ENCODE assay signal across 7 cellular contexts in genomic region chr9:34611251-34611810, GRCh38. TPM values are rescaled to one million over a fixed set of nuclear protein-coding genes. Genes with fewer than 3 reads are reported as not detected.
DNase-seq lines count a peak whose midpoint lies in the region; ATAC-seq and TF ChIP-seq lines count a peak whose summit lies in the region.
"Had no signal": no experiment of that assay in that cellular context is flagged by ENCODE, and none has a peak within 500 bp of the region (broad histone marks: within the 10 kb centered on the region; RNA-seq: fewer than 3 reads in every experiment).

No MANE protein-coding gene starts in this region.

- ATAC-seq in HG02610 (IDR thresholded peaks at IDR 0.05; ENCODE audit: unreplicated experiment), result no peak

- peaks cover 3 to 29% of the 10 kb centered on the region in 2 donors for H3K36me3 Mint-ChIP-seq in CD4-positive, alpha-beta memory T cell

- no peaks in the 10 kb centered on the region for H3K9me3 ChIP-seq in CD4-positive, alpha-beta memory T cell (ENCODE audit: control insufficient read depth in 1 of 2, low read length in 2 of 2)
- H3K9me3 ChIP-seq in Loucy (ENCODE audit: insufficient read depth, low read depth, low read length), result no peaks in the 10 kb centered on the region
- H3K9me3 ChIP-seq in stomach smooth muscle (ENCODE audit: control insufficient read depth in 2 of 2, low read length in 2 of 2), result no peaks in the 10 kb centered on the region

- peaks cover 18% of the 10 kb centered on the region for H3K36me3 ChIP-seq in CD4-positive, alpha-beta memory T cell (ENCODE audit: insufficient read depth, low read length)
- H3K36me3 ChIP-seq in Loucy (ENCODE audit: insufficient read depth, low read length), result no peaks in the 10 kb centered on the region
- peaks cover 5 to 23% of the 10 kb centered on the region in 2 donors for H3K36me3 ChIP-seq in stomach smooth muscle (ENCODE audit: control insufficient read depth in 2 of 2, insufficient read depth in 2 of 2, low read length in 2 of 2)

- peaks cover 25% of the 10 kb centered on the region for H3K79me2 ChIP-seq in Loucy (ENCODE audit: insufficient read depth, low read length)

- POLR2A ChIA-PET in CD4-positive, alpha-beta memory T cell (lab: Charles Lee; ENCODE audit: partially characterized antibody), result interaction anchor here (0.9 to 4.4 kb wide), 6 partner anchors 9 to 229 kb away, joined by 3 to 106 read pairs (median 15); partner anchors contain the start of genes ARID3C, CCL27, DCTN3 and GALT

- peak overlapping the region; percentile 95 for H3K4me2 ChIP-seq in Loucy (ENCODE audit: low read depth, low read length, poor library complexity, severe bottlenecking)

- peaks cover 19% of the 10 kb centered on the region for H3K4me1 ChIP-seq in CD4-positive, alpha-beta memory T cell (ENCODE audit: insufficient read depth, low read length)
- H3K4me1 ChIP-seq in Loucy (ENCODE audit: insufficient read depth, low read length, poor library complexity, severe bottlenecking) (peaks cover 14% of the 10 kb centered on the region), stomach smooth muscle (ENCODE audit: control insufficient read depth, insufficient read depth, low read length) (peaks cover 26% of the 10 kb centered on the region)

- H2AFZ ChIP-seq in Loucy (ENCODE audit: low read length), result peak overlapping the region; percentile 87

- H3K9ac ChIP-seq in Loucy (ENCODE audit: low read depth, low read length, poor library complexity, severe bottlenecking), result peak overlapping the region; percentile 87
- peak overlapping the region; percentile 93 to 95 for H3K9ac ChIP-seq in stomach smooth muscle (ENCODE audit: low read length in 2 of 2)

- CTCF ChIA-PET in CD4-positive, alpha-beta memory T cell (lab: Charles Lee; ENCODE audit: partially characterized antibody), result interaction anchor here (0.8 to 8.4 kb wide), 8 partner anchors 9 to 91 kb away, joined by 3 to 235 read pairs (median 12); partner anchors contain the start of genes ARID3C, DCTN3 and SIGMAR1

- H3K27ac ChIP-seq in CD4-positive, alpha-beta memory T cell (ENCODE audit: low read depth, low read length), result peak overlapping the region; percentile 71
- peak overlapping the region; percentile 73 for H3K27ac ChIP-seq in stomach smooth muscle (ENCODE audit: low read length)

- no peaks in the 10 kb centered on the region for H3K9me2 ChIP-seq in Loucy (replicated peaks; ENCODE audit: low read depth, low read length)

- DNase-seq in CD4-positive, alpha-beta memory T cell, result no peak
- DNase-seq in fibroblast of pulmonary artery (ENCODE audit: low read depth) (no peak), retina (no peak)

- TF ChIP-seq CTCF in Loucy (conservative IDR thresholded peaks at IDR 0.05; ENCODE audit: low read length) (no peak), fibroblast of pulmonary artery (IDR thresholded peaks at IDR 0.05; ENCODE audit: low read length, missing control alignments) (no peak)

- H3K4me3 Mint-ChIP-seq in CD4-positive, alpha-beta memory T cell, result peak overlapping the region; percentile 87 to 99 (median 92)

- H3F3A ChIP-seq in Loucy (ENCODE audit: low read depth), result no peaks in the 10 kb centered on the region

- H3K27ac Mint-ChIP-seq in CD4-positive, alpha-beta memory T cell, result peak overlapping the region; percentile 83 to 97 (median 96)

- H3K9me3 Mint-ChIP-seq in CD4-positive, alpha-beta memory T cell, result no peaks in the 10 kb centered on the region

- H3K4me3 ChIP-seq in CD4-positive, alpha-beta memory T cell (ENCODE audit: low read length in 2 of 2), result peak overlapping the region; percentile 81 to 88
- H3K4me3 ChIP-seq in Loucy (ENCODE audit: low read length, poor library complexity, severe bottlenecking) (peak overlapping the region; percentile 84), fibroblast of pulmonary artery (replicated peaks; ENCODE audit: low read depth, low read length) (peak overlapping the region; percentile 88), stomach smooth muscle (ENCODE audit: low read length in 2 of 2) (peak overlapping the region; percentile 86 to 90)

- H3K27me3 Mint-ChIP-seq in CD4-positive, alpha-beta memory T cell, result no peaks in the 10 kb centered on the region

- intact Hi-C loops in CD4-positive, alpha-beta memory T cell (cut with micrococcal nuclease), result loop anchor here (5.0 kb wide), 2 partner anchors 36 to 794 kb away; partner anchors contain the start of genes GALT and UBE2R2

- no peaks in the 10 kb centered on the region for H4K20me1 ChIP-seq in Loucy (ENCODE audit: insufficient read depth, low read length, poor library complexity, severe bottlenecking)

- H3K27me3 ChIP-seq in CD4-positive, alpha-beta memory T cell (ENCODE audit: insufficient read depth, low read length), result no peaks in the 10 kb centered on the region
- H3K27me3 ChIP-seq in Loucy (ENCODE audit: insufficient read depth, low read length, poor library complexity, severe bottlenecking), result no peaks in the 10 kb centered on the region
- no peaks in the 10 kb centered on the region for H3K27me3 ChIP-seq in stomach smooth muscle (ENCODE audit: control insufficient read depth in 1 of 2, insufficient read depth in 2 of 2, low read length in 2 of 2)

- peaks cover 7 to 31% (median 24%) of the 10 kb centered on the region in 4 donors for H3K4me1 Mint-ChIP-seq in CD4-positive, alpha-beta memory T cell

RNA-seq across cellular contexts. Expression of gene RPP25L, which starts 0.6 kb away (rescaled TPM):
- total RNA-seq in CD4-positive, alpha-beta memory T cell, result 10 to 100 TPM; 28.5 to 28.9 TPM
- polyA plus RNA-seq in CD4-positive, alpha-beta memory T cell, result 10 to 100 TPM; 39.1 to 46.5 TPM

RNA-seq across cellular contexts. Expression of gene DCTN3, which starts 9.0 kb away (rescaled TPM):
- total RNA-seq in CD4-positive, alpha-beta memory T cell, result 10 to 100 TPM; 57.8 to 62.0 TPM
- polyA plus RNA-seq in CD4-positive, alpha-beta memory T cell, result 100 to 1,000 TPM; 112 to 144 TPM

RNA-seq across cellular contexts. Expression of gene ARID3C, which starts 17.5 kb away (rescaled TPM):
- not detected for total RNA-seq in CD4-positive, alpha-beta memory T cell
- not detected for polyA plus RNA-seq in CD4-positive, alpha-beta memory T cell
- total RNA-seq: HT1080 had no signal

RNA-seq across cellular contexts. Expression of gene CNTFR, which starts 21.8 kb away (rescaled TPM):
- total RNA-seq in CD4-positive, alpha-beta memory T cell, result not detected
- polyA plus RNA-seq in CD4-positive, alpha-beta memory T cell, result not detected
- total RNA-seq: HT1080 had no signal

RNA-seq across cellular contexts. Expression of gene SIGMAR1, which starts 26.3 kb away (rescaled TPM):
- 10 to 100 TPM; 56.1 to 59.5 TPM for total RNA-seq in CD4-positive, alpha-beta memory T cell
- polyA plus RNA-seq in CD4-positive, alpha-beta memory T cell, result 100 to 1,000 TPM; 126 to 193 TPM
